27 cellular contexts compared by ENCODE assay signal in the genomic region with DNA sequence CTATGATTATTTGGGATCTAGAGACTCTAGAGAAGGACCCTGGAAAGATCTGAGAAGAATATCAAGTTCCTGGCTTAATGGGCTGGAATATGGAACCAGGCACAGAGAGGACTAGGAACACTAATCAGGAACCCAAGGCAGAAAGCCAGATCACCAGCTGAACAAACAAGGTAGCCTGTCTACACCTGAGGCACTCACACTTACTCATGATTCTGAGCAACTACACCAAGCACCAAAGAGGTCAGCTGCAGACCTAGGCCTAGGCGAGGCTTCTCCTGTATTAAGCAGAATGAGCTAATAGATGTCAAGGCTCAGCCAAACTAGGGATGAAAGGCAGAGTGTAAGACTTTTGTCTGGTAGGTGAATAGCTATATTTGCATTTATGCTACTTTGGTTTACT.
"Had no signal": no experiment of that assay in that cellular context is flagged by ENCODE, and none has a peak within 500 bp of the region (broad histone marks: within the 10 kb centered on the region; RNA-seq: fewer than 3 reads in every experiment).

No MANE protein-coding gene starts in this region.

- H3K4me3 Mint-ChIP-seq: activated naive CD8-positive, alpha-beta T cell; activated T-cell treated with anti-CD3 and anti-CD28 coated beads, Interleukin-2, amount 50 U/mL, for 24 hours; effector memory CD8-positive, alpha-beta T cell; natural killer cell had no signal

- H3K27ac ChIP-seq: adrenal gland, colonic mucosa, dorsolateral prefrontal cortex, ovary, psoas muscle, right atrium auricular region, thyroid gland had no signal

- H3K36me3 ChIP-seq: adrenal gland, ascending aorta, colonic mucosa, ovary, right atrium auricular region, thyroid gland had no signal

- H3K4me3 ChIP-seq: adrenal gland, ascending aorta, colonic mucosa, dorsolateral prefrontal cortex, ovary, psoas muscle, right atrium auricular region, thyroid gland had no signal

- H3K9me3 Mint-ChIP-seq: natural killer cell had no signal

- ATAC-seq: effector memory CD8-positive, alpha-beta T cell; left ventricle myocardium superior; natural killer cell; psoas muscle; stimulated activated naive CD8-positive, alpha-beta T cell treated with anti-CD3 and anti-CD28 coated beads, Interleukin-15, Interleukin-2, amounts not matched to agents 100 U/mL and 50 U/mL, for 24 hours had no signal

- H3K27me3 Mint-ChIP-seq: activated naive CD8-positive, alpha-beta T cell; activated T-cell treated with anti-CD3 and anti-CD28 coated beads, Interleukin-2, amount 50 U/mL, for 24 hours; effector memory CD8-positive, alpha-beta T cell had no signal

- DNase-seq: activated CD4-positive, alpha-beta T cell treated with anti-CD3 and anti-CD28 coated beads for 1 hour; activated CD4-positive, alpha-beta T cell treated with anti-CD3 and anti-CD28 coated beads, Interleukin-2, amount 50 U/mL, for 1 hour; activated CD8-positive, alpha-beta memory T cell treated with anti-CD3 and anti-CD28 coated beads for 24 hours; activated CD8-positive, alpha-beta memory T cell treated with anti-CD3 and anti-CD28 coated beads, Interleukin-2, amount 50 U/mL, for 4 hours; activated naive CD4-positive, alpha-beta T cell; activated T-cell treated with anti-CD3 and anti-CD28 coated beads, Interleukin-2, amount 50 U/mL, for 24 hours; adrenal gland; colonic mucosa; dorsolateral prefrontal cortex; effector memory CD8-positive, alpha-beta T cell; hypothalamus; left ventricle myocardium superior; midbrain; natural killer cell; ovary; psoas muscle; stimulated activated CD4-positive, alpha-beta T cell treated with anti-CD3 and anti-CD28 coated beads, Interleukin-4, amount 100 ng/mL, for 24 hours; stimulated activated naive CD8-positive, alpha-beta T cell treated with anti-CD3 and anti-CD28 coated beads, Interleukin-15, Interleukin-2, amounts not matched to agents 100 U/mL and 50 U/mL, for 24 hours; substantia nigra; T-helper 9 cell; thyroid gland had no signal

- H3K4me1 ChIP-seq: adrenal gland, colonic mucosa, psoas muscle, thyroid gland had no signal

- H3K27ac Mint-ChIP-seq: activated naive CD8-positive, alpha-beta T cell; activated T-cell treated with anti-CD3 and anti-CD28 coated beads, Interleukin-2, amount 50 U/mL, for 24 hours; activated T-helper 2 cell treated with anti-CD3 and anti-CD28 coated beads, Interferon-gamma antibody, Interleukin-2, Interleukin-4, amounts not matched to agents 10 μg/mL and 5 μg/mL and 100 μg/mL, durations not matched to agents 14 hours and 24 hours and 36 hours; effector memory CD8-positive, alpha-beta T cell had no signal

- H3K27me3 ChIP-seq: adrenal gland, ascending aorta, colonic mucosa, dorsolateral prefrontal cortex, ovary, right atrium auricular region, thyroid gland had no signal

- H3K9me3 ChIP-seq: adrenal gland, ascending aorta, colonic mucosa, ovary, psoas muscle, right atrium auricular region, thyroid gland had no signal

- FAIRE-seq: endothelial cell of umbilical vein, frontal cortex had no signal
